Comparison of ENCODE assay signal across 22 cellular contexts in the genomic region with DNA sequence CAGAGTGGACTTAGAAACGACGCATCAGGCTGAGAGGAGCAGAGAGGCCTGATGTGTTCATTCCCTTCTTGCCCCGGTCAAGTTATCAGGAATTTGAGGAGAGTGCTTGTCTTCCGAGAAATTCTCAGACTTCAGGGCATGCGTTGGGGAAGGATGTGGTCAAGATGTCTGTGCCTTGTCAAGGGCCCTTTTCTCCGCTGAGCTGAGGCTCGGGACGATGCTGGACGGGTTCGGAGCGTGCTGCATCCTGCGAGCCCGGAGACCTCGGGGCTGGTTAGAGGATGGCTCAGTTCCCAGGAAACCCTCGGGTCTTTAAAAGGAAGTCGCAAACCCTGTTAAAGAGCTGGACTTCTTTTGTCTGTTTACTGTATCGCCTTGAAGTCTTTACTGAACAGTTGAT.
"Had no signal": no experiment of that assay in that cellular context is flagged by ENCODE, and none has a peak within 500 bp of the region (broad histone marks: within the 10 kb centered on the region; RNA-seq: fewer than 3 reads in every experiment).

No MANE protein-coding gene starts in this region.

- H3K9me3 ChIP-seq: colonic mucosa, mucosa of descending colon, pancreas, thoracic aorta had no signal

- ATAC-seq: activated CD8-positive, alpha-beta T cell treated with anti-CD3 and anti-CD28 coated beads for 36 hours; activated T-cell treated with anti-CD3 and anti-CD28 coated beads, Interleukin-2, amount 50 U/mL, for 4 hours; esophagus mucosa; mucosa of descending colon; naive thymus-derived CD4-positive, alpha-beta T cell; pancreas; sciatic nerve; stimulated activated effector memory CD8-positive, alpha-beta T cell treated with anti-CD3 and anti-CD28 coated beads, Interleukin-12 subunit alpha, Interleukin-12 subunit beta, amount 100 ng/mL, for 72 hours had no signal

- H3K27me3 ChIP-seq: brain microvascular endothelial cell, colonic mucosa had no signal

- H3K4me3 Mint-ChIP-seq: activated B cell treated with CpG ODN at 0.5 μM for 24 hours; activated CD8-positive, alpha-beta T cell treated with anti-CD3 and anti-CD28 coated beads for 36 hours; activated T-cell treated with anti-CD3 and anti-CD28 coated beads, Interleukin-2, amount 50 U/mL, for 4 hours; immature natural killer cell; naive thymus-derived CD4-positive, alpha-beta T cell; stimulated activated effector memory CD8-positive, alpha-beta T cell treated with anti-CD3 and anti-CD28 coated beads, Interleukin-12 subunit alpha, Interleukin-12 subunit beta, amount 100 ng/mL, for 72 hours had no signal

- H3K36me3 Mint-ChIP-seq: immature natural killer cell; stimulated activated effector memory CD8-positive, alpha-beta T cell treated with anti-CD3 and anti-CD28 coated beads, Interleukin-12 subunit alpha, Interleukin-12 subunit beta, amount 100 ng/mL, for 72 hours had no signal

- H3K4me1 ChIP-seq: colonic mucosa, pancreas had no signal

- H3K4me1 Mint-ChIP-seq: immature natural killer cell; naive thymus-derived CD4-positive, alpha-beta T cell; stimulated activated effector memory CD8-positive, alpha-beta T cell treated with anti-CD3 and anti-CD28 coated beads, Interleukin-12 subunit alpha, Interleukin-12 subunit beta, amount 100 ng/mL, for 72 hours had no signal

- H3K4me3 ChIP-seq: colonic mucosa, mucosa of descending colon, pancreas, smooth muscle cell, thoracic aorta had no signal

- H3K27ac Mint-ChIP-seq: activated CD8-positive, alpha-beta T cell treated with anti-CD3 and anti-CD28 coated beads for 36 hours; immature natural killer cell; naive thymus-derived CD4-positive, alpha-beta T cell; stimulated activated effector memory CD8-positive, alpha-beta T cell treated with anti-CD3 and anti-CD28 coated beads, Interleukin-12 subunit alpha, Interleukin-12 subunit beta, amount 100 ng/mL, for 72 hours had no signal

- H3K9me3 Mint-ChIP-seq: activated B cell treated with CpG ODN at 0.5 μM for 24 hours; activated CD8-positive, alpha-beta T cell treated with anti-CD3 and anti-CD28 coated beads for 36 hours; activated T-cell treated with anti-CD3 and anti-CD28 coated beads, Interleukin-2, amount 50 U/mL, for 4 hours; immature natural killer cell; stimulated activated effector memory CD8-positive, alpha-beta T cell treated with anti-CD3 and anti-CD28 coated beads, Interleukin-12 subunit alpha, Interleukin-12 subunit beta, amount 100 ng/mL, for 72 hours had no signal

- H3K27ac ChIP-seq: brain microvascular endothelial cell, colonic mucosa, pancreas, thoracic aorta had no signal

- DNase-seq: activated B cell treated with CpG ODN at 0.5 μM for 24 hours; activated CD4-positive, alpha-beta T cell treated with anti-CD3 and anti-CD28 coated beads for 4 hours; activated CD8-positive, alpha-beta T cell treated with anti-CD3 and anti-CD28 coated beads for 36 hours; activated effector memory CD4-positive, alpha-beta T cell treated with Interleukin-2 at 50 U/mL for 16 hours; activated naive CD4-positive, alpha-beta T cell treated with anti-CD3 and anti-CD28 coated beads, Interleukin-2, amount 50 U/mL, for 16 hours; activated T-cell treated with anti-CD3 and anti-CD28 coated beads, Interleukin-2, amount 50 U/mL, for 4 hours; aorta; brain microvascular endothelial cell; central memory CD4-positive, alpha-beta T cell; colonic mucosa; effector CD4-positive, alpha-beta T cell; immature natural killer cell; mesenchymal stem cell; mucosa of descending colon; naive thymus-derived CD4-positive, alpha-beta T cell; stimulated activated CD4-positive, alpha-beta T cell treated with anti-CD3 and anti-CD28 coated beads, Interleukin-4, amount 100 ng/mL, for 24 hours had no signal

- H3K36me3 ChIP-seq: brain microvascular endothelial cell, colonic mucosa, pancreas, thoracic aorta had no signal

- H3K4me2 ChIP-seq: smooth muscle cell had no signal
